In genomic region chr20:32179934-32180333, GRCh38 we compare ENCODE assay signal across 23 cellular contexts.
"Had no signal": no experiment of that assay in that cellular context is flagged by ENCODE, and none has a peak within 500 bp of the region (broad histone marks: within the 10 kb centered on the region; RNA-seq: fewer than 3 reads in every experiment).

No MANE protein-coding gene starts in this region.

- H3K27ac Mint-ChIP-seq: IgD-negative memory B cell had no signal

- H3K27ac ChIP-seq: KMS-11, RWPE1 had no signal

- H3K4me2 ChIP-seq: KMS-11, SK-N-SH had no signal

- H3K9ac ChIP-seq: KMS-11, SK-N-SH had no signal

- H3K9me3 Mint-ChIP-seq: IgD-negative memory B cell had no signal

- H3K4me3 Mint-ChIP-seq: IgD-negative memory B cell had no signal

- H3K9me3 ChIP-seq: SK-N-SH had no signal

- H3K4me3 ChIP-seq: K562 had no signal

- FAIRE-seq: HTR-8/SVneo, K562 had no signal

- ATAC-seq: K562, Panc1, PC-3 had no signal

- DNase-seq: Kasumi-1, MV-4-11, NCI-H1048, NCI-H1105, NCI-H1417, NCI-H1436 treated with DMSO at 0.1 percent for 48 hours, NCI-H1694, NCI-H187 treated with DMSO at 0.1 percent for 48 hours, NCI-H2029 treated with DMSO at 0.1 percent for 48 hours, NCI-H2107, NCI-H2227 treated with DMSO at 0.1 percent for 48 hours, NCI-H524, NCI-H526 treated with DMSO at 0.1 percent for 48 hours, NCI-H748 treated with DMSO at 0.1 percent for 48 hours, PC-3, SHP77, SK-N-SH had no signal
